ENCODE assay signal across 8 cellular contexts in genomic region chr7:106064836-106065559, GRCh38. TPM values are rescaled to one million over a fixed set of nuclear protein-coding genes. Genes with fewer than 3 reads are reported as not detected.
DNase-seq lines count a peak whose midpoint lies in the region; ATAC-seq and TF ChIP-seq lines count a peak whose summit lies in the region.

No MANE protein-coding gene starts in this region.

- peaks cover 6% of the 10 kb centered on the region for H3K36me3 Mint-ChIP-seq in WTC11
- H3K36me3 Mint-ChIP-seq in CD8-positive, alpha-beta memory T cell: no peaks in the 10 kb centered on the region

- H3K27me3 ChIP-seq in heart left ventricle: no peaks in the 10 kb centered on the region
- H3K27me3 ChIP-seq in effector memory CD4-positive, alpha-beta T cell (replicated peaks; ENCODE audit: control insufficient read depth, insufficient read depth, low read length, poor library complexity, severe bottlenecking): no peaks in the 10 kb centered on the region
- H3K27me3 ChIP-seq in CD8-positive, alpha-beta memory T cell (ENCODE audit: insufficient read depth, low read length, poor library complexity, severe bottlenecking): no peaks in the 10 kb centered on the region

- DNase-seq in AG04449 (ENCODE audit: low read depth, low spot score): peak; percentile 82
- no peak for DNase-seq in WTC11 (ENCODE audit: low spot score)
- peak; percentile 84 to 94 (median 89) for DNase-seq in heart left ventricle
- peak; percentile 78 for DNase-seq in putamen (ENCODE audit: low spot score)
- DNase-seq in effector memory CD4-positive, alpha-beta T cell: no peak
- DNase-seq in CD8-positive, alpha-beta memory T cell: no peak

- no peak overlapping the region for H3K4me3 Mint-ChIP-seq in WTC11
- peak overlapping the region in 1 of 7 donors; percentile 24 for H3K4me3 Mint-ChIP-seq in CD8-positive, alpha-beta memory T cell

- POLR2A ChIA-PET in AG04449 (lab: Yijun Ruan, JAX): no interaction called here
- POLR2A ChIA-PET in WTC11 (lab: Charles Lee): no interaction called here
- POLR2A ChIA-PET in CD8-positive, alpha-beta memory T cell (lab: Charles Lee): no interaction called here

- peaks cover 17% of the 10 kb centered on the region for H3K4me1 Mint-ChIP-seq in WTC11
- peaks cover 14 to 18% (median 14%) of the 10 kb centered on the region in 3 donors for H3K4me1 Mint-ChIP-seq in CD8-positive, alpha-beta memory T cell

- intact Hi-C loops in heart left ventricle (cut with DNase I): loop anchor here in 8 of 10 donors (1.0 to 10.0 kb wide), 6 partner anchors 46 to 220 kb away; partner anchors contain the start of genes SYPL1 (in 7 of the 8) and NAMPT (in 2 of the 8)

- no peak for TF ChIP-seq POLR2A in heart left ventricle (IDR thresholded peaks at IDR 0.05)

- peak overlapping the region; percentile 12 for H3K27ac ChIP-seq in KOPT-K1 (ENCODE audit: low read depth, low read length, poor library complexity, severe bottlenecking)
- peak overlapping the region; percentile 65 to 96 (median 86) for H3K27ac ChIP-seq in heart left ventricle
- H3K27ac ChIP-seq in effector memory CD4-positive, alpha-beta T cell (ENCODE audit: insufficient read depth, low read length, poor library complexity, severe bottlenecking): no peak overlapping the region
- H3K27ac ChIP-seq in CD8-positive, alpha-beta memory T cell (ENCODE audit: low read depth, low read length): no peak overlapping the region

- peak; percentile 22 for TF ChIP-seq CTCF in AG04449 (IDR thresholded peaks at IDR 0.05; ENCODE audit: insufficient read depth, low read length, missing control alignments)
- TF ChIP-seq CTCF in WTC11 (IDR thresholded peaks at IDR 0.05): no peak
- TF ChIP-seq CTCF in heart left ventricle (IDR thresholded peaks at IDR 0.05): peak in 1 of 12 donors; percentile 18

- H3K9me3 ChIP-seq in KOPT-K1 (ENCODE audit: insufficient read depth, low read length, poor library complexity, severe bottlenecking) (no peaks in the 10 kb centered on the region), heart left ventricle (no peaks in the 10 kb centered on the region)
- H3K9me3 ChIP-seq in effector memory CD4-positive, alpha-beta T cell (ENCODE audit: control insufficient read depth, low read length): no peaks in the 10 kb centered on the region
- no peaks in the 10 kb centered on the region for H3K9me3 ChIP-seq in CD8-positive, alpha-beta memory T cell (ENCODE audit: low read length)

- H3K9me3 Mint-ChIP-seq in WTC11: peaks cover 12% of the 10 kb centered on the region
- H3K9me3 Mint-ChIP-seq in CD8-positive, alpha-beta memory T cell: no peaks in the 10 kb centered on the region

- CTCF ChIA-PET in AG04449 (lab: Yijun Ruan, JAX) (interaction anchor here (1.2 to 3.9 kb wide), 5 partner anchors 9 to 102 kb away, joined by 3 to 31 read pairs (median 4); no protein-coding TSS in a partner anchor), WTC11 (lab: Charles Lee) (interaction anchor here (0.7 to 1.3 kb wide), 2 partner anchors 89 to 111 kb away, joined by 3 to 4 read pairs; no protein-coding TSS in a partner anchor)
- CTCF ChIA-PET in CD8-positive, alpha-beta memory T cell (lab: Charles Lee): interaction anchor here (1.4 kb wide), 1 partner anchor 9 kb away, joined by 3 read pairs; no protein-coding TSS in a partner anchor

- peak; percentile 43 for ATAC-seq in WTC11
- ATAC-seq in heart left ventricle: peak; percentile 94 to 96 (median 94)
- no peak for ATAC-seq in HG03521 (IDR thresholded peaks at IDR 0.05; ENCODE audit: unreplicated experiment)

- H3K4me3 ChIP-seq in AG04449 (ENCODE audit: low read depth, low read length) (peak overlapping the region; percentile 32), heart left ventricle (peak overlapping the region in 10 of 12 donors; percentile 7 to 51 (median 34))
- H3K4me3 ChIP-seq in effector memory CD4-positive, alpha-beta T cell (ENCODE audit: insufficient read depth, low read depth, low read length, poor library complexity, severe bottlenecking): no peak overlapping the region
- no peak overlapping the region for H3K4me3 ChIP-seq in CD8-positive, alpha-beta memory T cell (ENCODE audit: low read length)

- 17 to 29% (median 24%) methylated on average over 10 to 12 of the region's 12 CpGs for WGBS in heart left ventricle, 4 donors

- no peak overlapping the region for H3K27ac Mint-ChIP-seq in WTC11
- H3K27ac Mint-ChIP-seq in CD8-positive, alpha-beta memory T cell: peak overlapping the region in 1 of 8 donors; percentile 54

- peaks cover 0 to 38% (median 32%) of the 10 kb centered on the region in 12 donors for H3K4me1 ChIP-seq in heart left ventricle
- no peaks in the 10 kb centered on the region for H3K4me1 ChIP-seq in effector memory CD4-positive, alpha-beta T cell (ENCODE audit: control insufficient read depth, insufficient read depth, low read length, poor library complexity, severe bottlenecking)
- H3K4me1 ChIP-seq in CD8-positive, alpha-beta memory T cell (ENCODE audit: insufficient read depth, low read length): no peaks in the 10 kb centered on the region

- H3K27me3 Mint-ChIP-seq in WTC11 (ENCODE audit: low read depth): no peaks in the 10 kb centered on the region; the same call in none of the 2 replicates
- no peaks in the 10 kb centered on the region for H3K27me3 Mint-ChIP-seq in CD8-positive, alpha-beta memory T cell

- H3K36me3 ChIP-seq in KOPT-K1 (ENCODE audit: insufficient read depth, low read length) (no peaks in the 10 kb centered on the region), heart left ventricle (no peaks in the 10 kb centered on the region)
- H3K36me3 ChIP-seq in effector memory CD4-positive, alpha-beta T cell (ENCODE audit: control insufficient read depth, insufficient read depth, low read length): no peaks in the 10 kb centered on the region
- H3K36me3 ChIP-seq in CD8-positive, alpha-beta memory T cell (ENCODE audit: insufficient read depth, low read length): no peaks in the 10 kb centered on the region

TF ChIP-seq in WTC11, 78 proteins besides CTCF, POLR2A, EP300 and RAD21 (continues in another document):
- TF ChIP-seq ZNF121 (CRISPR knock-in tag; IDR thresholded peaks at IDR 0.05) (no peak), OVOL2 (CRISPR knock-in tag; IDR thresholded peaks at IDR 0.05; ENCODE audit: borderline replicate concordance) (no peak), SP1 (CRISPR knock-in tag; conservative IDR thresholded peaks at IDR 0.05) (no peak), ZSCAN18 (CRISPR knock-in tag; IDR thresholded peaks at IDR 0.05) (no peak)
- TF ChIP-seq, protein P1, sequence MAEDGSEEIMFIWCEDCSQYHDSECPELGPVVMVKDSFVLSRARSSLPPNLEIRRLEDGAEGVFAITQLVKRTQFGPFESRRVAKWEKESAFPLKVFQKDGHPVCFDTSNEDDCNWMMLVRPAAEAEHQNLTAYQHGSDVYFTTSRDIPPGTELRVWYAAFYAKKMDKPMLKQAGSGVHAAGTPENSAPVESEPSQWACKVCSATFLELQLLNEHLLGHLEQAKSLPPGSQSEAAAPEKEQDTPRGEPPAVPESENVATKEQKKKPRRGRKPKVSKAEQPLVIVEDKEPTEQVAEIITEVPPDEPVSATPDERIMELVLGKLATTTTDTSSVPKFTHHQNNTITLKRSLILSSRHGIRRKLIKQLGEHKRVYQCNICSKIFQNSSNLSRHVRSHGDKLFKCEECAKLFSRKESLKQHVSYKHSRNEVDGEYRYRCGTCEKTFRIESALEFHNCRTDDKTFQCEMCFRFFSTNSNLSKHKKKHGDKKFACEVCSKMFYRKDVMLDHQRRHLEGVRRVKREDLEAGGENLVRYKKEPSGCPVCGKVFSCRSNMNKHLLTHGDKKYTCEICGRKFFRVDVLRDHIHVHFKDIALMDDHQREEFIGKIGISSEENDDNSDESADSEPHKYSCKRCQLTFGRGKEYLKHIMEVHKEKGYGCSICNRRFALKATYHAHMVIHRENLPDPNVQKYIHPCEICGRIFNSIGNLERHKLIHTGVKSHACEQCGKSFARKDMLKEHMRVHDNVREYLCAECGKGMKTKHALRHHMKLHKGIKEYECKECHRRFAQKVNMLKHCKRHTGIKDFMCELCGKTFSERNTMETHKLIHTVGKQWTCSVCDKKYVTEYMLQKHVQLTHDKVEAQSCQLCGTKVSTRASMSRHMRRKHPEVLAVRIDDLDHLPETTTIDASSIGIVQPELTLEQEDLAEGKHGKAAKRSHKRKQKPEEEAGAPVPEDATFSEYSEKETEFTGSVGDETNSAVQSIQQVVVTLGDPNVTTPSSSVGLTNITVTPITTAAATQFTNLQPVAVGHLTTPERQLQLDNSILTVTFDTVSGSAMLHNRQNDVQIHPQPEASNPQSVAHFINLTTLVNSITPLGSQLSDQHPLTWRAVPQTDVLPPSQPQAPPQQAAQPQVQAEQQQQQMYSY (CRISPR knock-in tag; IDR thresholded peaks at IDR 0.05): no peak

RNA-seq across cellular contexts. Expression of gene SYPL1, which starts 47.1 kb away (rescaled TPM):
- total RNA-seq in WTC11 (2021): 48.5 to 54.8 TPM (median 49.6 TPM) in 3 replicates
- 10 to 100 TPM; 71.7 to 99.8 (median 78.5) TPM for total RNA-seq in heart left ventricle
- polyA plus RNA-seq in heart left ventricle: 10 to 100 TPM; 70.6 to 93.4 TPM
- 10 to 100 TPM; 33.1 to 33.7 TPM for total RNA-seq in CD8-positive, alpha-beta memory T cell
- polyA plus RNA-seq in CD8-positive, alpha-beta memory T cell: 63.0 TPM

Comparison
In these comparisons a context has a peak if more than half of its experiments do, and no peak if none do; other contexts are left out.
1. DNase-seq: peak in AG04449 (single experiment), heart left ventricle (5 of 5) and putamen (single experiment); none in WTC11 (single experiment), effector memory CD4-positive, alpha-beta T cell (0 of 3) and CD8-positive, alpha-beta memory T cell (0 of 5).
2. H3K4me3 ChIP-seq: peak in AG04449 (single experiment) and heart left ventricle (10 of 12); none in effector memory CD4-positive, alpha-beta T cell (single experiment) and CD8-positive, alpha-beta memory T cell (single experiment).
3. H3K27ac ChIP-seq: peak in KOPT-K1 (single experiment) and heart left ventricle (12 of 12); none in effector memory CD4-positive, alpha-beta T cell (single experiment) and CD8-positive, alpha-beta memory T cell (single experiment).